1 cellular context compared by ENCODE assay signal in the genomic region with DNA sequence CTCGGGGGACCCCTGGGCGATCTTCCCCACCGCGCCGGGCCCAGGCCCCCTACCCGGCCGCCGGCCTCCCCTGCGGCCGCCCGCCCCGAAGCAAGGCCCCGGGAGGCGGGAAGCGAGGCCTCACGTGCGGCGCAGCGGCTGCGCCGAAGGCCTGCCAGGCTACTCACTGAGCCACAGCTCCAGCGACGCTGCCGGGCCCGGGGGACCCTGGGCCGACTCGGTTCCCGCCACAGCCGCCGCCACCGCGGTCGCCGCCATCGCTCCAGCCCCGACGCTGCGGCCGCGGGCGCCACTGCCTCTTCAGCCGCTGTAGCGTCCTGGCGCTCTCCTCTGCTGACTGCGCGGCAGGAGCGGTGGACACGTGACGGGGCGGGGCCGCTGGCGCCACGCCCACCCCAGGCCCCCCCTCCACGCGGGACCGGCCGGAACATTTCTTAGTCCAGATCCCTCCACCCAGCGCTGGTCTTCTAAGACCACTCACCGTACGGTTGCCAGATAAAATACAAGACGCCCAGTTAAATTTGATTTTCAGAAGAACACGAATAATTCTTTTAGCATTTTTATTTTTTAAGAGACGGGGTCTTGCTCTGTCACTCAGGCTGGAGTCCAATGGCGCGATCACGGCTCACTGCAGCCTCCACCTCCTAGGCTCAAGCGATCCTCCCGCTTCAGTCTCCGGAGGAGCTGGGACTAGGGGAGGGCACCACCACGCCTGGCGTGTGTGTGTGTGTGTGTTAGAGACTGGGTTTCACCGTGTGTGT.
TF ChIP-seq lines count a peak whose summit lies in the region.

A gene with protein sequence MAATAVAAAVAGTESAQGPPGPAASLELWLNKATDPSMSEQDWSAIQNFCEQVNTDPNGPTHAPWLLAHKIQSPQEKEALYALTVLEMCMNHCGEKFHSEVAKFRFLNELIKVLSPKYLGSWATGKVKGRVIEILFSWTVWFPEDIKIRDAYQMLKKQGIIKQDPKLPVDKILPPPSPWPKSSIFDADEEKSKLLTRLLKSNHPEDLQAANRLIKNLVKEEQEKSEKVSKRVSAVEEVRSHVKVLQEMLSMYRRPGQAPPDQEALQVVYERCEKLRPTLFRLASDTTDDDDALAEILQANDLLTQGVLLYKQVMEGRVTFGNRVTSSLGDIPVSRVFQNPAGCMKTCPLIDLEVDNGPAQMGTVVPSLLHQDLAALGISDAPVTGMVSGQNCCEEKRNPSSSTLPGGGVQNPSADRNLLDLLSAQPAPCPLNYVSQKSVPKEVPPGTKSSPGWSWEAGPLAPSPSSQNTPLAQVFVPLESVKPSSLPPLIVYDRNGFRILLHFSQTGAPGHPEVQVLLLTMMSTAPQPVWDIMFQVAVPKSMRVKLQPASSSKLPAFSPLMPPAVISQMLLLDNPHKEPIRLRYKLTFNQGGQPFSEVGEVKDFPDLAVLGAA (minus strand): TSS at position 341 of the 761 bp plus-strand sequence. CDS start 83 bp downstream, at position 258.

TF ChIP-seq in HepG2, 621 proteins besides CTCF, POLR2A, EP300 and RAD21 (continued from another document and continues in another):
- peak; percentile 67 for TF ChIP-seq PAXIP1 (CRISPR knock-in tag; conservative IDR thresholded peaks at IDR 0.05)
- no peak for TF ChIP-seq MTA3 (CRISPR knock-in tag; IDR thresholded peaks at IDR 0.05)
- no peak for TF ChIP-seq TGIF2 (CRISPR knock-in tag; IDR thresholded peaks at IDR 0.05)
- no peak; the same call in 1 of the 2 replicates for TF ChIP-seq ZNF703 (CRISPR knock-in tag; IDR thresholded peaks at IDR 0.05; ENCODE audit: borderline replicate concordance)
- peak; percentile 71 for TF ChIP-seq PPARG (CRISPR knock-in tag; conservative IDR thresholded peaks at IDR 0.05)
- TF ChIP-seq PLRG1 (conservative IDR thresholded peaks at IDR 0.05), result no peak
- TF ChIP-seq, protein P1, sequence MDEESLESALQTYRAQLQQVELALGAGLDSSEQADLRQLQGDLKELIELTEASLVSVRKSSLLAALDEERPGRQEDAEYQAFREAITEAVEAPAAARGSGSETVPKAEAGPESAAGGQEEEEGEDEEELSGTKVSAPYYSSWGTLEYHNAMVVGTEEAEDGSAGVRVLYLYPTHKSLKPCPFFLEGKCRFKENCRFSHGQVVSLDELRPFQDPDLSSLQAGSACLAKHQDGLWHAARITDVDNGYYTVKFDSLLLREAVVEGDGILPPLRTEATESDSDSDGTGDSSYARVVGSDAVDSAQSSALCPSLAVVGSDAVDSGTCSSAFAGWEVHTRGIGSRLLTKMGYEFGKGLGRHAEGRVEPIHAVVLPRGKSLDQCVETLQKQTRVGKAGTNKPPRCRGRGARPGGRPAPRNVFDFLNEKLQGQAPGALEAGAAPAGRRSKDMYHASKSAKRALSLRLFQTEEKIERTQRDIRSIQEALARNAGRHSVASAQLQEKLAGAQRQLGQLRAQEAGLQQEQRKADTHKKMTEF (CRISPR knock-in tag; IDR thresholded peaks at IDR 0.05), result peak; percentile 67; the same call in 1 of the 2 replicates
- TF ChIP-seq XRCC5 (optimal IDR thresholded peaks at IDR 0.05; ENCODE audit: low read length), result peak; percentile 90
- 0 out of 2 replicates have a peak, but pooled peaks have one; percentile 65 for TF ChIP-seq ZFP37 (CRISPR knock-in tag; IDR thresholded peaks at IDR 0.05; ENCODE audit: borderline replicate concordance)
- TF ChIP-seq HNRNPH1 (optimal IDR thresholded peaks at IDR 0.05; ENCODE audit: low read depth, low read length), result no peak
- TF ChIP-seq LCORL (IDR thresholded peaks at IDR 0.05), result no peak
- TF ChIP-seq LCORL (CRISPR knock-in tag; IDR thresholded peaks at IDR 0.05), result peak; percentile 33; the same call in 1 of the 2 replicates
- peak; percentile 87 for TF ChIP-seq E2F1 (CRISPR knock-in tag; IDR thresholded peaks at IDR 0.05)
- no peak; the same call in 1 of the 2 replicates for TF ChIP-seq RXRA (CRISPR knock-in tag; IDR thresholded peaks at IDR 0.05)
- TF ChIP-seq, protein P2, sequence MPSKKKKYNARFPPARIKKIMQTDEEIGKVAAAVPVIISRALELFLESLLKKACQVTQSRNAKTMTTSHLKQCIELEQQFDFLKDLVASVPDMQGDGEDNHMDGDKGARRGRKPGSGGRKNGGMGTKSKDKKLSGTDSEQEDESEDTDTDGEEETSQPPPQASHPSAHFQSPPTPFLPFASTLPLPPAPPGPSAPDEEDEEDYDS (CRISPR knock-in tag; IDR thresholded peaks at IDR 0.05), result peak; percentile 81; the same call in 1 of the 2 replicates
- TF ChIP-seq, protein P3, sequence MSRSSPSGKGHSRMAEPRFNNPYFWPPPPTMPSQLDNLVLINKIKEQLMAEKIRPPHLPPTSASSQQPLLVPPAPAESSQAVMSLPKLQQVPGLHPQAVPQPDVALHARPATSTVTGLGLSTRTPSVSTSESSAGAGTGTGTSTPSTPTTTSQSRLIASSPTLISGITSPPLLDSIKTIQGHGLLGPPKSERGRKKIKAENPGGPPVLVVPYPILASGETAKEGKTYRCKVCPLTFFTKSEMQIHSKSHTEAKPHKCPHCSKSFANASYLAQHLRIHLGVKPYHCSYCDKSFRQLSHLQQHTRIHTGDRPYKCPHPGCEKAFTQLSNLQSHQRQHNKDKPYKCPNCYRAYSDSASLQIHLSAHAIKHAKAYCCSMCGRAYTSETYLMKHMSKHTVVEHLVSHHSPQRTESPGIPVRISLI (CRISPR knock-in tag; IDR thresholded peaks at IDR 0.05; ENCODE audit: borderline replicate concordance), result peak; percentile 51; the same call in 1 of the 2 replicates
- peak; percentile 96 for TF ChIP-seq RNF2 (conservative IDR thresholded peaks at IDR 0.05; ENCODE audit: low read depth)
- peak; percentile 99 for TF ChIP-seq YEATS4 (CRISPR knock-in tag; IDR thresholded peaks at IDR 0.05; ENCODE audit: borderline replicate concordance)
- TF ChIP-seq ZNF446 (CRISPR knock-in tag; IDR thresholded peaks at IDR 0.05), result peak; percentile 99
- peak; percentile 99 for TF ChIP-seq IRX3 (CRISPR knock-in tag; IDR thresholded peaks at IDR 0.05; ENCODE audit: borderline replicate concordance, low read depth)
- peak; percentile 64; the same call in 1 of the 2 replicates for TF ChIP-seq ZSCAN29 (CRISPR knock-in tag; conservative IDR thresholded peaks at IDR 0.05)
- TF ChIP-seq ZNF430 (CRISPR knock-in tag; IDR thresholded peaks at IDR 0.05), result peak; percentile 95; the same call in 1 of the 2 replicates
- TF ChIP-seq MEIS1 (CRISPR knock-in tag; IDR thresholded peaks at IDR 0.05; ENCODE audit: borderline replicate concordance), result peak; percentile 86; the same call in 1 of the 2 replicates
- no peak for TF ChIP-seq ZNF674 (CRISPR knock-in tag; IDR thresholded peaks at IDR 0.05; ENCODE audit: low read depth)
- peak; percentile 96 for TF ChIP-seq HOXA5 (CRISPR knock-in tag; IDR thresholded peaks at IDR 0.05)
- TF ChIP-seq ZNF780A (CRISPR knock-in tag; IDR thresholded peaks at IDR 0.05), result no peak
- TF ChIP-seq KLF9 (CRISPR knock-in tag; IDR thresholded peaks at IDR 0.05; ENCODE audit: low read depth), result peak; percentile 92
- TF ChIP-seq, protein P4, sequence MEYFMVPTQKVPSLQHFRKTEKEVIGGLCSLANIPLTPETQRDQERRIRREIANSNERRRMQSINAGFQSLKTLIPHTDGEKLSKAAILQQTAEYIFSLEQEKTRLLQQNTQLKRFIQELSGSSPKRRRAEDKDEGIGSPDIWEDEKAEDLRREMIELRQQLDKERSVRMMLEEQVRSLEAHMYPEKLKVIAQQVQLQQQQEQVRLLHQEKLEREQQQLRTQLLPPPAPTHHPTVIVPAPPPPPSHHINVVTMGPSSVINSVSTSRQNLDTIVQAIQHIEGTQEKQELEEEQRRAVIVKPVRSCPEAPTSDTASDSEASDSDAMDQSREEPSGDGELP (IDR thresholded peaks at IDR 0.05; ENCODE audit: borderline replicate concordance, low read depth), result peak; percentile 69; the same call in 1 of the 2 replicates
- TF ChIP-seq MAFK (conservative IDR thresholded peaks at IDR 0.05 in 1 of 2, IDR thresholded peaks at IDR 0.05 in 1 of 2; ENCODE audit: low read length in 2 of 2), result peak; percentile 37 to 51; a peak in 3 of 4 replicates
- no peak for TF ChIP-seq PLSCR1 (CRISPR knock-in tag; IDR thresholded peaks at IDR 0.05; ENCODE audit: borderline replicate concordance)
- 0 out of 2 replicates have a peak, but pooled peaks have one; percentile 10 for TF ChIP-seq FOSL1 (CRISPR knock-in tag; IDR thresholded peaks at IDR 0.05; ENCODE audit: borderline replicate concordance)
- TF ChIP-seq ZSCAN20 (CRISPR knock-in tag; IDR thresholded peaks at IDR 0.05; ENCODE audit: borderline replicate concordance), result peak; percentile 97; the same call in 1 of the 2 replicates
- TF ChIP-seq ZNF644 (CRISPR knock-in tag; IDR thresholded peaks at IDR 0.05; ENCODE audit: low read depth), result no peak
- no peak; the same call in 1 of the 2 replicates for TF ChIP-seq ZNF124 (CRISPR knock-in tag; IDR thresholded peaks at IDR 0.05)
- no peak; the same call in 1 of the 2 replicates for TF ChIP-seq NAIF1 (CRISPR knock-in tag; IDR thresholded peaks at IDR 0.05; ENCODE audit: borderline replicate concordance)
- TF ChIP-seq NR1H2 (CRISPR knock-in tag; IDR thresholded peaks at IDR 0.05; ENCODE audit: borderline replicate concordance, low read depth), result peak; percentile 96
- TF ChIP-seq ZNF75D (CRISPR knock-in tag; IDR thresholded peaks at IDR 0.05; ENCODE audit: borderline replicate concordance), result no peak
- TF ChIP-seq ARNT (IDR thresholded peaks at IDR 0.05), result no peak
- no peak for TF ChIP-seq ZNF207 (IDR thresholded peaks at IDR 0.05; ENCODE audit: borderline replicate concordance)
- TF ChIP-seq CCDC6 (CRISPR knock-in tag; IDR thresholded peaks at IDR 0.05), result peak; percentile 91
- TF ChIP-seq MAFG (CRISPR knock-in tag; IDR thresholded peaks at IDR 0.05), result 0 out of 2 replicates have a peak, but pooled peaks have one; percentile 48
- TF ChIP-seq WIZ (CRISPR knock-in tag; IDR thresholded peaks at IDR 0.05), result no peak
- TF ChIP-seq SMAD1 (CRISPR knock-in tag; IDR thresholded peaks at IDR 0.05; ENCODE audit: borderline replicate concordance, low read depth), result peak; percentile 97
- TF ChIP-seq MED8 (CRISPR knock-in tag; IDR thresholded peaks at IDR 0.05; ENCODE audit: insufficient replicate concordance), result peak; percentile 77
- TF ChIP-seq YEATS2 (CRISPR knock-in tag; IDR thresholded peaks at IDR 0.05; ENCODE audit: borderline replicate concordance), result no peak
- TF ChIP-seq ZNF766 (CRISPR knock-in tag; IDR thresholded peaks at IDR 0.05; ENCODE audit: borderline replicate concordance), result peak; percentile 97
- TF ChIP-seq KDM4B (CRISPR knock-in tag; IDR thresholded peaks at IDR 0.05), result no peak
- TF ChIP-seq CBX2 (IDR thresholded peaks at IDR 0.05; ENCODE audit: low read depth, low read length), result no peak
- peak; percentile 82; the same call in 1 of the 2 replicates for TF ChIP-seq CBX2 (CRISPR knock-in tag; IDR thresholded peaks at IDR 0.05; ENCODE audit: low read depth)
- no peak for TF ChIP-seq GABPA (IDR thresholded peaks at IDR 0.05; ENCODE audit: low read depth, low read length)
- no peak for TF ChIP-seq GABPA (CRISPR knock-in tag; IDR thresholded peaks at IDR 0.05; ENCODE audit: low read depth)
